8 cellular contexts compared by ENCODE assay signal in the genomic region with DNA sequence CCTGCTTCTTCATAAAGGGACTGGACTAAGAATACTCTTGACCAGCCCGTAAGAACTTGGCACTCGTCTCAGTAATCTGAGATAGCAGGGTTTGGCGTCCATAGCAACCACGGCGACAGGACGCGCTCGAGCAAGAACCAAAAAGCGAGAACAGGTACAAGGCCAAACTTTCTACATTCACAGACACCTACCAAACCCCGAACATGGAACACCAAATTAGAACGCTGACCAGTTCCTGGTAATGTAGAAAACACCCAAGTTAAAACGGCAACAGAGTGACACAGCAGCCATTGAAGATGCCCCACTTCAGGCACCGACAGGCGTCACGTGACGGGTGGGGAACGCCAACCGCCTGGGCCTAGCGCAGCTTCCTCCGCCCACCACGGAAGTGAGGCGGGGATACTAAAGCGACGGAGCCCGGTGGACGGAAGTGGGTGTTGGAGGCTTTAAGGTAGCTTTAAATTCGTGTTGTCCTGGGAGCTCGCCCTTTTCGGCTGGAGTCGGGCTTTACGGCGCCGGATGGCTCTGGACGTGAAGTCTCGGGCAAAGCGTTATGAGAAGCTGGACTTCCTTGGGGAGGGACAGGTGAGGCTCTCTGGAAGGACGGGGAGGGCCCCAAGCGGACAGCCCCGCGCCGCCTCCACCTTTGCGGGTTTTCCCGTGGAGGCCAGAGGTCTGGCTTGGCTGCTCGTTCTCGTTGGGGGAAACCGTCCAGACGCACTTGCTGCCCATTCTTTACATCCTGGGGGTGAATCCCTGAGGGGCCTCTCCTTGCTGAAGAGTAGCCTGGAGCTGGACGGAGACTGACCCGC. TPM values are rescaled to one million over a fixed set of nuclear protein-coding genes. Genes with fewer than 3 reads are reported as not detected.
DNase-seq lines count a peak whose midpoint lies in the region; ATAC-seq and TF ChIP-seq lines count a peak whose summit lies in the region.

A gene (plus strand): TSS at position 430 of the 812 bp plus-strand sequence. CDS start 90 bp downstream, at position 520.

- H3K27me3 Mint-ChIP-seq in activated CD4-positive, alpha-beta T cell treated with anti-CD3 and anti-CD28 coated beads for 36 hours = no peaks in the 10 kb centered on the region

- H3K36me3 Mint-ChIP-seq in activated CD4-positive, alpha-beta T cell treated with anti-CD3 and anti-CD28 coated beads for 36 hours (ENCODE audit: low read depth) = peaks cover 20% of the 10 kb centered on the region

- H3K4me3 Mint-ChIP-seq in activated CD4-positive, alpha-beta T cell treated with anti-CD3 and anti-CD28 coated beads for 36 hours = peak within 1 kb of the TSS; percentile 80

- H3K4me1 Mint-ChIP-seq in activated CD4-positive, alpha-beta T cell treated with anti-CD3 and anti-CD28 coated beads for 36 hours = peaks cover 35% of the 10 kb centered on the region

- no peaks in the 10 kb centered on the region for H3K9me3 Mint-ChIP-seq in activated CD4-positive, alpha-beta T cell treated with anti-CD3 and anti-CD28 coated beads for 36 hours (ENCODE audit: low read depth)

- DNase-seq in Ammon's horn (ENCODE audit: low spot score) = peak; percentile 97
- peak; percentile 90 for DNase-seq in GM19238 (ENCODE audit: insufficient read length, low spot score)
- DNase-seq in NCI-H524 (lab: John Stamatoyannopoulos, UW) = peak; percentile 79 to 82
- peak; percentile 96 for DNase-seq in activated CD4-positive, alpha-beta T cell treated with anti-CD3 and anti-CD28 coated beads for 36 hours
- peak; percentile 94 for DNase-seq in choroid plexus epithelial cell (ENCODE audit: low read depth)
- DNase-seq in kidney glomerular epithelial cell (lab: John Stamatoyannopoulos, UW) = peak; percentile 83
- DNase-seq in stimulated activated CD4-positive, alpha-beta T cell treated with anti-CD3 and anti-CD28 coated beads, Interleukin-1b, Interleukin-23, amount 100 ng/mL, for 1 hour (ENCODE audit: low read depth in 2 of 2) = peak; percentile 76 to 80

- intact Hi-C loops in activated CD4-positive, alpha-beta T cell treated with anti-CD3 and anti-CD28 coated beads for 36 hours (cut with DNase I, micrococcal nuclease) = loop anchor here (1.0 to 10.0 kb wide), 11 partner anchors 17 to 192 kb away; a partner anchor contains a TSS

- no peak for TF ChIP-seq CTCF in choroid plexus epithelial cell (conservative IDR thresholded peaks at IDR 0.05; ENCODE audit: low read depth, low read length)

- H3K27ac Mint-ChIP-seq in activated CD4-positive, alpha-beta T cell treated with anti-CD3 and anti-CD28 coated beads for 36 hours = peak within 1 kb of the TSS; percentile 88

- peak within 1 kb of the TSS; percentile 95 for H3K4me3 ChIP-seq in choroid plexus epithelial cell (ENCODE audit: low read depth, low read length)

- CTCF ChIA-PET in activated CD4-positive, alpha-beta T cell treated with anti-CD3 and anti-CD28 coated beads for 36 hours (lab: Charles Lee) = interaction anchor here (0.6 to 2.7 kb wide), 5 partner anchors 15 to 141 kb away, joined by 3 to 9 read pairs (median 5); a partner anchor contains a TSS

- ATAC-seq in HG03442 (IDR thresholded peaks at IDR 0.05; ENCODE audit: unreplicated experiment) = peak; percentile 97
- peak; percentile 100 for ATAC-seq in activated CD4-positive, alpha-beta T cell treated with anti-CD3 and anti-CD28 coated beads for 36 hours

- POLR2A ChIA-PET in activated CD4-positive, alpha-beta T cell treated with anti-CD3 and anti-CD28 coated beads for 36 hours (lab: Charles Lee) = interaction anchor here (0.7 to 1.3 kb wide), 6 partner anchors 8 to 182 kb away, joined by 3 to 6 read pairs (median 3); a partner anchor contains a TSS

RNA-seq across cellular contexts. Expression of the gene that starts here (rescaled TPM):
- total RNA-seq in activated CD4-positive, alpha-beta T cell treated with anti-CD3 and anti-CD28 coated beads for 36 hours = 10 to 100 TPM; 47.0 to 47.8 TPM

Comparison
In these comparisons a context has a peak if more than half of its experiments do, and no peak if none do; other contexts are left out.
1. Peak in every context shown above with its lines: DNase-seq, ATAC-seq and H3K4me3 ChIP-seq.